18 cellular contexts compared by ENCODE assay signal in the genomic region with DNA sequence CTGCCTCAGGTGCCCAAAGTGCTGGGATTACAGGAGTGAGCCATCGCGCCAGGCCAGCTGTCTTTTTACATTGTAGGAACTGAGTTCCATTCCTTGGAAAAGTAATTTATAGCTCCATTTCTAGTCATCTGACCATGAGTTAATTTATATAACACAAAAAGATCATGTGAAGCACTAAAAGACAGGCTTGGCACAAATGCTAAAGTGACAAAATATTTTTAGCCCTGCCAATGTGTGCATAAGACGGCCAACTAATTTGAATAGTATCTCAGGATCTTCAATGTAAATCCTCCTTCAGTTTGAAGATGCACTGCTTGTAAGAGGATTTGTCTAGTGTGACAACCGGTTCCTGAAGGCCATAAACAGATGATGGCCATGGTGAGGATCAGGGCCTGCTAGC. TPM values are rescaled to one million over a fixed set of nuclear protein-coding genes. Genes with fewer than 3 reads are reported as not detected.
DNase-seq lines count a peak whose midpoint lies in the region; ATAC-seq and TF ChIP-seq lines count a peak whose summit lies in the region.
"Had no signal": no experiment of that assay in that cellular context is flagged by ENCODE, and none has a peak within 500 bp of the region (broad histone marks: within the 10 kb centered on the region; RNA-seq: fewer than 3 reads in every experiment).

No MANE protein-coding gene starts in this region.

- TF ChIP-seq CTCF in dorsolateral prefrontal cortex (IDR thresholded peaks at IDR 0.05 in 54 of 56, conservative IDR thresholded peaks at IDR 0.05 in 2 of 56; ENCODE audit: low read depth in 1 of 56, partially characterized antibody in 56 of 56) = no peak

- intact Hi-C loops in dorsolateral prefrontal cortex (cut with DNase I) = no loop called here

- no peaks in the 10 kb centered on the region for H3K9me3 ChIP-seq in T-helper 17 cell (ENCODE audit: control insufficient read depth, low read length, poor library complexity, severe bottlenecking)
- H3K9me3 ChIP-seq: HAP-1 had no signal

- H3K4me3 Mint-ChIP-seq in T-helper 17 cell = no peak overlapping the region
- H3K4me3 Mint-ChIP-seq: B cell; CD4-positive, alpha-beta T cell; CD8-positive, alpha-beta memory T cell; HFFc6 had no signal

- H3K27me3 Mint-ChIP-seq in T-helper 17 cell = no peaks in the 10 kb centered on the region
- H3K27me3 Mint-ChIP-seq: B cell; CD4-positive, alpha-beta T cell; CD8-positive, alpha-beta memory T cell had no signal

- no peak for DNase-seq in T-helper 17 cell
- no peak for DNase-seq in dorsolateral prefrontal cortex
- peak; percentile 72 for DNase-seq in superior temporal gyrus (ENCODE audit: extremely low spot score)
- no peak for DNase-seq in CD1c-positive myeloid dendritic cell (ENCODE audit: extremely low spot score)
- DNase-seq in COR-L47 (lab: John Stamatoyannopoulos, UW) = no peak
- DNase-seq: Calu3; CD4-positive, alpha-beta T cell; CD8-positive, alpha-beta memory T cell; DMS53; DMS79 treated with DMSO at 0.1 percent for 48 hours; GF-D8; GOT3; HFFc6 had no signal

- no peaks in the 10 kb centered on the region for H3K27me3 ChIP-seq in dorsolateral prefrontal cortex
- H3K27me3 ChIP-seq: BLaER1 had no signal

- ATAC-seq in T-helper 17 cell = no peak
- ATAC-seq in GM18517 (IDR thresholded peaks at IDR 0.05; ENCODE audit: unreplicated experiment) = no peak

- H3K4me3 ChIP-seq in dorsolateral prefrontal cortex = no peak overlapping the region
- H3K4me3 ChIP-seq: BLaER1, HAP-1 had no signal

- H3K27ac Mint-ChIP-seq in T-helper 17 cell = peak overlapping the region; percentile 77
- H3K27ac Mint-ChIP-seq: B cell; CD4-positive, alpha-beta T cell; HFFc6 had no signal

- H3K4me1 Mint-ChIP-seq in T-helper 17 cell = peaks cover 5% of the 10 kb centered on the region

- peak overlapping the region in 49 of 59 donors; percentile 9 to 86 (median 64) for H3K27ac ChIP-seq in dorsolateral prefrontal cortex
- H3K27ac ChIP-seq: BLaER1, C4-2B had no signal

- H3K36me3 Mint-ChIP-seq in T-helper 17 cell (ENCODE audit: low read depth) = peaks cover 16% of the 10 kb centered on the region

RNA-seq across cellular contexts. Expression of gene MTMR12, which starts 49.1 kb away (rescaled TPM):
- total RNA-seq in T-helper 17 cell = 10 to 100 TPM; 20.6 to 29.4 TPM
- 10 to 100 TPM; 24.4 to 67.2 (median 41.4) TPM for total RNA-seq in dorsolateral prefrontal cortex
